In genomic region chr3:48347500-48347899, GRCh38 we compare ENCODE assay signal across 31 cellular contexts. TPM values are rescaled to one million over a fixed set of nuclear protein-coding genes. Genes with fewer than 3 reads are reported as not detected.
"Had no signal": no experiment of that assay in that cellular context is flagged by ENCODE, and none has a peak within 500 bp of the region (broad histone marks: within the 10 kb centered on the region; RNA-seq: fewer than 3 reads in every experiment).

No MANE protein-coding gene starts in this region.

- H3K4me3 ChIP-seq: MG63, Peyer's patch, SJSA1 had no signal

- DNase-seq: activated B cell treated with CpG ODN at 0.5 μM for 24 hours; activated CD4-positive, alpha-beta memory T cell treated with anti-CD3 and anti-CD28 coated beads, Interleukin-2, amount 10 ng/mL, durations not matched to agents 7 days and 5 days; activated CD4-positive, alpha-beta T cell treated with anti-CD3 and anti-CD28 coated beads for 1 hour; activated CD4-positive, alpha-beta T cell treated with anti-CD3 and anti-CD28 coated beads, Interleukin-2, amount 10 ng/mL, durations not matched to agents 7 days and 5 days; activated gamma-delta T cell treated with Interleukin-2 at 50 U/mL for 16 hours; activated naive CD4-positive, alpha-beta T cell treated with anti-CD3 and anti-CD28 coated beads, Interleukin-2, amount 10 ng/mL, durations not matched to agents 7 days and 5 days; activated naive CD8-positive, alpha-beta T cell treated with anti-CD3 and anti-CD28 coated beads for 36 hours; activated T-cell treated with anti-CD3 and anti-CD28 coated beads for 4 hours; activated T-cell treated with anti-CD3 and anti-CD28 coated beads, Interleukin-2, amount 50 U/mL, for 48 hours; cerebellar nuclear complex; MG63; MV-4-11; NCI-H1092 treated with DMSO at 0.1 percent for 48 hours; NCI-H1417 treated with DMSO at 0.1 percent for 48 hours; NCI-H1694; NCI-H2029; NCI-H2107; NCI-H2171 treated with DMSO at 0.1 percent for 48 hours; NCI-H226; NCI-H526 treated with DMSO at 0.1 percent for 48 hours; NCI-H82; NK-92 treated with Interleukin-12 subunit alpha and Interleukin-12 subunit beta, amount 100 ng/mL, for 24 hours; Peyer's patch; SHP77; T-cell; T-helper 2 cell; T1000 had no signal

- H3K9ac ChIP-seq: KMS-11 had no signal

- H3K4me2 ChIP-seq: KMS-11 had no signal

- H3K27me3 ChIP-seq: MG63, Peyer's patch had no signal

- ATAC-seq: T-cell had no signal

- H3K4me1 ChIP-seq: Peyer's patch, SJSA1 had no signal

- H3K9me3 ChIP-seq: MG63, Peyer's patch, SJSA1 had no signal

- H3K27ac ChIP-seq: KMS-11, Peyer's patch, SJSA1 had no signal

- H3K36me3 ChIP-seq: MG63, Peyer's patch, SJSA1 had no signal

- FAIRE-seq: TTC549 had no signal

RNA-seq across cellular contexts. Expression of gene SPINK8, which starts 14.0 kb away (rescaled TPM):
- polyA plus RNA-seq: adipose tissue had no signal
